In the genomic region with DNA sequence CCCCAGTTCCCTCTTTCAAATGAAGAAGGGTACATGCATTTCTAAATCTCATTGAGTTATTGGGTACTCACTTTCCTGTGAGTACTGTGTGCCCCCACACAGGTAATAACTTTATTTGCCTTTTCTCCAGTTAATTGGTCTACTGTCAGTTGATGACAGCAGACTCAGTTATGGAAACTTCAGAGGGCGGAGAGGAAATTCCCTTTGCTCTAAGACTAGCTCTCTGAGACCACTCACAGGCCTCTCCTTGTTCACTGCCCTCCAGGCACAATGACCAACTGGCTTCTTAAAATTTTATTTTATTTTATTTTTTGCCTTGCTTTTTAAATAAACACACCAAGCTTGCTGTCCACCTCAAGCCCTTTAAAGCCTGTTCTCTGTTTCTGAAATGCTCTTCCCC, we compare ENCODE assay signal across 18 cellular contexts.
A peak's percentile ranks its signal among the peaks of the same experiment; 100 is the strongest.
DNase-seq lines count a peak whose midpoint lies in the region; ATAC-seq, FAIRE-seq and TF ChIP-seq lines count a peak whose summit lies in the region.
"Had no signal": no experiment of that assay in that cellular context is flagged by ENCODE, and none has a peak within 500 bp of the region (broad histone marks: within the 10 kb centered on the region; RNA-seq: fewer than 3 reads in every experiment).

No MANE protein-coding gene starts in this region.

- peaks cover 8% of the 10 kb centered on the region for H3K9me3 Mint-ChIP-seq in activated CD8-positive, alpha-beta T cell treated with anti-CD3 and anti-CD28 coated beads for 36 hours
- H3K9me3 Mint-ChIP-seq in activated CD8-positive, alpha-beta T cell treated with anti-CD3 and anti-CD28 coated beads, Interleukin-2, amount 10 ng/mL, durations not matched to agents 7 days and 5 days (ENCODE audit: insufficient read depth), result peaks cover 7% of the 10 kb centered on the region
- peaks cover 7% of the 10 kb centered on the region for H3K9me3 Mint-ChIP-seq in activated T-helper 1 cell treated with anti-CD3 and anti-CD28 coated beads, Interleukin-12 subunit alpha, Interleukin-12 subunit beta, Interleukin-2, Interleukin-4 antibody, amounts not matched to agents 30 ng/mL and 10 ng/mL and 1 ng/mL, durations not matched to agents 14 hours and 24 hours and 36 hours
- H3K9me3 Mint-ChIP-seq in progenitor cell of endocrine pancreas (ENCODE audit: low read depth), result peaks cover 7% of the 10 kb centered on the region

- peak; percentile 31 for DNase-seq in activated CD8-positive, alpha-beta T cell treated with anti-CD3 and anti-CD28 coated beads for 36 hours
- DNase-seq in activated CD8-positive, alpha-beta T cell treated with anti-CD3 and anti-CD28 coated beads, Interleukin-2, amount 10 ng/mL, durations not matched to agents 7 days and 5 days, result no peak
- DNase-seq in activated T-helper 1 cell treated with anti-CD3 and anti-CD28 coated beads, Interleukin-12 subunit alpha, Interleukin-12 subunit beta, Interleukin-2, Interleukin-4 antibody, amounts not matched to agents 30 ng/mL and 10 ng/mL and 1 ng/mL, durations not matched to agents 14 hours and 24 hours and 36 hours (ENCODE audit: low spot score), result no peak
- DNase-seq in GM12878 (ENCODE audit: low read depth, low spot score), result no peak
- no peak for DNase-seq in progenitor cell of endocrine pancreas (ENCODE audit: low spot score, unreplicated experiment)
- DNase-seq in esophagus squamous epithelium (lab: John Stamatoyannopoulos, UW), result no peak
- no peak for DNase-seq in NCI-H2081 treated with DMSO at 0.1 percent for 48 hours (lab: John Stamatoyannopoulos, UW)
- DNase-seq: C1 segment of cervical spinal cord; Calu3; CD4-positive, alpha-beta T cell; DMS79; GOT3; H9 had no signal

- TF ChIP-seq POLR2A in GM12878 (IDR thresholded peaks at IDR 0.05; ENCODE audit: low read depth, low read length) (no peak), esophagus squamous epithelium (IDR thresholded peaks at IDR 0.05) (no peak)

- POLR2A ChIA-PET in activated CD8-positive, alpha-beta T cell treated with anti-CD3 and anti-CD28 coated beads for 36 hours (lab: Charles Lee), result interaction anchor here (1.3 to 1.4 kb wide), 2 partner anchors 11 to 51 kb away, joined by 3 to 4 read pairs; no protein-coding TSS in a partner anchor
- POLR2A ChIA-PET in activated CD8-positive, alpha-beta T cell treated with anti-CD3 and anti-CD28 coated beads, Interleukin-2, amount 10 ng/mL, durations not matched to agents 7 days and 5 days (lab: Charles Lee), result no interaction called here
- POLR2A ChIA-PET in GM12878 (lab: Charles Lee), result interaction anchor here (1.2 to 5.7 kb wide), 4 partner anchors 9 to 25 kb away, joined by 3 to 27 read pairs (median 8); no protein-coding TSS in a partner anchor

- peaks cover 23% of the 10 kb centered on the region for H3K36me3 Mint-ChIP-seq in activated CD8-positive, alpha-beta T cell treated with anti-CD3 and anti-CD28 coated beads for 36 hours (ENCODE audit: low read depth)
- H3K36me3 Mint-ChIP-seq in activated CD8-positive, alpha-beta T cell treated with anti-CD3 and anti-CD28 coated beads, Interleukin-2, amount 10 ng/mL, durations not matched to agents 7 days and 5 days (ENCODE audit: low read depth), result peaks cover 24% of the 10 kb centered on the region
- peaks cover 20% of the 10 kb centered on the region for H3K36me3 Mint-ChIP-seq in activated T-helper 1 cell treated with anti-CD3 and anti-CD28 coated beads, Interleukin-12 subunit alpha, Interleukin-12 subunit beta, Interleukin-2, Interleukin-4 antibody, amounts not matched to agents 30 ng/mL and 10 ng/mL and 1 ng/mL, durations not matched to agents 14 hours and 24 hours and 36 hours (ENCODE audit: low read depth)
- H3K36me3 Mint-ChIP-seq in progenitor cell of endocrine pancreas (ENCODE audit: insufficient read depth), result peaks cover 11% of the 10 kb centered on the region

- intact Hi-C loops in activated CD8-positive, alpha-beta T cell treated with anti-CD3 and anti-CD28 coated beads for 36 hours (cut with micrococcal nuclease), result no loop called here
- intact Hi-C loops in activated T-helper 1 cell treated with anti-CD3 and anti-CD28 coated beads, Interleukin-12 subunit alpha, Interleukin-12 subunit beta, Interleukin-2, Interleukin-4 antibody, amounts not matched to agents 30 ng/mL and 10 ng/mL and 1 ng/mL, durations not matched to agents 14 hours and 24 hours and 36 hours (cut with micrococcal nuclease), result loop anchor here (2.0 to 10.0 kb wide), 6 partner anchors 67 to 487 kb away; partner anchors contain the start of gene ELMO1
- intact Hi-C loops in GM12878 (cut with micrococcal nuclease; ENCODE audit: unreplicated experiment) (no loop called here), esophagus squamous epithelium (cut with DNase I) (no loop called here)

- no peak overlapping the region for H2AFZ ChIP-seq in GM12878 (ENCODE audit: control insufficient read depth, low read depth, low read length)

- H3K27me3 Mint-ChIP-seq in activated CD8-positive, alpha-beta T cell treated with anti-CD3 and anti-CD28 coated beads for 36 hours, result no peaks in the 10 kb centered on the region
- no peaks in the 10 kb centered on the region for H3K27me3 Mint-ChIP-seq in activated CD8-positive, alpha-beta T cell treated with anti-CD3 and anti-CD28 coated beads, Interleukin-2, amount 10 ng/mL, durations not matched to agents 7 days and 5 days (ENCODE audit: low read depth)
- no peaks in the 10 kb centered on the region for H3K27me3 Mint-ChIP-seq in activated T-helper 1 cell treated with anti-CD3 and anti-CD28 coated beads, Interleukin-12 subunit alpha, Interleukin-12 subunit beta, Interleukin-2, Interleukin-4 antibody, amounts not matched to agents 30 ng/mL and 10 ng/mL and 1 ng/mL, durations not matched to agents 14 hours and 24 hours and 36 hours (ENCODE audit: insufficient read depth)
- H3K27me3 Mint-ChIP-seq in progenitor cell of endocrine pancreas, result no peaks in the 10 kb centered on the region
- H3K27me3 Mint-ChIP-seq: B cell; CD4-positive, alpha-beta T cell had no signal

- H3K27ac Mint-ChIP-seq in activated CD8-positive, alpha-beta T cell treated with anti-CD3 and anti-CD28 coated beads for 36 hours, result no peak overlapping the region
- H3K27ac Mint-ChIP-seq in activated CD8-positive, alpha-beta T cell treated with anti-CD3 and anti-CD28 coated beads, Interleukin-2, amount 10 ng/mL, durations not matched to agents 7 days and 5 days, result no peak overlapping the region
- H3K27ac Mint-ChIP-seq in activated T-helper 1 cell treated with anti-CD3 and anti-CD28 coated beads, Interleukin-12 subunit alpha, Interleukin-12 subunit beta, Interleukin-2, Interleukin-4 antibody, amounts not matched to agents 30 ng/mL and 10 ng/mL and 1 ng/mL, durations not matched to agents 14 hours and 24 hours and 36 hours, result peak overlapping the region; percentile 66
- H3K27ac Mint-ChIP-seq in progenitor cell of endocrine pancreas, result peak overlapping the region; percentile 57
- H3K27ac Mint-ChIP-seq: B cell; CD4-positive, alpha-beta T cell had no signal

- RAD21 ChIA-PET in GM12878 (lab: Charles Lee; ENCODE audit: unreplicated experiment), result interaction anchor here (1.0 to 3.2 kb wide), 7 partner anchors 9 to 93 kb away, joined by 3 to 22 read pairs (median 3); no protein-coding TSS in a partner anchor

- H3K9me3 ChIP-seq in GM12878 (replicated peaks; ENCODE audit: control insufficient read depth, insufficient read depth, low read length), result no peaks in the 10 kb centered on the region; the same call in 2 of the 3 replicates
- no peaks in the 10 kb centered on the region for H3K9me3 ChIP-seq in esophagus squamous epithelium

- FAIRE-seq in GM12878 (lab: Jason Lieb, UNC), result no peak
- FAIRE-seq: A204.1, GM12891, HTR-8/SVneo had no signal

- H3K36me3 ChIP-seq in GM12878 (ENCODE audit: control insufficient read depth in 2 of 2, insufficient read depth in 2 of 2, low read length in 1 of 2), result no peaks in the 10 kb centered on the region
- no peaks in the 10 kb centered on the region for H3K36me3 ChIP-seq in esophagus squamous epithelium

- SMC1A ChIA-PET in GM12878 (lab: Charles Lee; ENCODE audit: uncharacterized antibody, unreplicated experiment), result interaction anchor here (0.8 to 6.9 kb wide), 7 partner anchors 8 to 375 kb away, joined by 3 to 92 read pairs (median 7); no protein-coding TSS in a partner anchor

- no peak overlapping the region for H3K4me3 Mint-ChIP-seq in activated CD8-positive, alpha-beta T cell treated with anti-CD3 and anti-CD28 coated beads for 36 hours
- no peak overlapping the region for H3K4me3 Mint-ChIP-seq in activated CD8-positive, alpha-beta T cell treated with anti-CD3 and anti-CD28 coated beads, Interleukin-2, amount 10 ng/mL, durations not matched to agents 7 days and 5 days
- no peak overlapping the region for H3K4me3 Mint-ChIP-seq in activated T-helper 1 cell treated with anti-CD3 and anti-CD28 coated beads, Interleukin-12 subunit alpha, Interleukin-12 subunit beta, Interleukin-2, Interleukin-4 antibody, amounts not matched to agents 30 ng/mL and 10 ng/mL and 1 ng/mL, durations not matched to agents 14 hours and 24 hours and 36 hours
- no peak overlapping the region for H3K4me3 Mint-ChIP-seq in progenitor cell of endocrine pancreas (ENCODE audit: low read depth)
- H3K4me3 Mint-ChIP-seq: B cell; CD4-positive, alpha-beta T cell; H9 had no signal

- peaks cover 40% of the 10 kb centered on the region for H3K4me1 Mint-ChIP-seq in activated CD8-positive, alpha-beta T cell treated with anti-CD3 and anti-CD28 coated beads for 36 hours (ENCODE audit: low read depth)
- H3K4me1 Mint-ChIP-seq in activated CD8-positive, alpha-beta T cell treated with anti-CD3 and anti-CD28 coated beads, Interleukin-2, amount 10 ng/mL, durations not matched to agents 7 days and 5 days (ENCODE audit: low read depth), result peaks cover 15% of the 10 kb centered on the region
- peaks cover 39% of the 10 kb centered on the region for H3K4me1 Mint-ChIP-seq in activated T-helper 1 cell treated with anti-CD3 and anti-CD28 coated beads, Interleukin-12 subunit alpha, Interleukin-12 subunit beta, Interleukin-2, Interleukin-4 antibody, amounts not matched to agents 30 ng/mL and 10 ng/mL and 1 ng/mL, durations not matched to agents 14 hours and 24 hours and 36 hours (ENCODE audit: low read depth)
- H3K4me1 Mint-ChIP-seq in progenitor cell of endocrine pancreas (ENCODE audit: low read depth), result peaks cover 24% of the 10 kb centered on the region

- H3K4me2 ChIP-seq in GM12878 (ENCODE audit: control insufficient read depth, insufficient read depth), result no peak overlapping the region

- no peak for TF ChIP-seq CTCF in activated CD8-positive, alpha-beta T cell treated with anti-CD3 and anti-CD28 coated beads for 36 hours (IDR thresholded peaks at IDR 0.05)
- TF ChIP-seq CTCF in GM12878 (IDR thresholded peaks at IDR 0.05 in 2 of 3, conservative IDR thresholded peaks at IDR 0.05 in 1 of 3; ENCODE audit: control insufficient read depth in 2 of 3, extremely low read depth in 1 of 3, insufficient read depth in 1 of 3, low read depth in 3 of 3, low read length in 3 of 3) (no peak), progenitor cell of endocrine pancreas (IDR thresholded peaks at IDR 0.05; ENCODE audit: unreplicated experiment) (no peak), esophagus squamous epithelium (IDR thresholded peaks at IDR 0.05) (no peak)

- no peak overlapping the region for H3K4me3 ChIP-seq in GM12878
- H3K4me3 ChIP-seq in esophagus squamous epithelium, result no peak overlapping the region

- ATAC-seq in activated CD8-positive, alpha-beta T cell treated with anti-CD3 and anti-CD28 coated beads for 36 hours, result peak; percentile 37
- no peak for ATAC-seq in activated CD8-positive, alpha-beta T cell treated with anti-CD3 and anti-CD28 coated beads, Interleukin-2, amount 10 ng/mL, durations not matched to agents 7 days and 5 days
- ATAC-seq in GM12878, result peak; percentile 54
- no peak for ATAC-seq in HG02588 (IDR thresholded peaks at IDR 0.05; ENCODE audit: unreplicated experiment)

- H3K9ac ChIP-seq in GM12878 (ENCODE audit: control insufficient read depth, insufficient read depth, low read length), result no peak overlapping the region

- CTCF ChIA-PET in activated CD8-positive, alpha-beta T cell treated with anti-CD3 and anti-CD28 coated beads for 36 hours (lab: Charles Lee), result interaction anchor here (1.1 to 1.5 kb wide), 6 partner anchors 10 to 222 kb away, joined by 3 to 5 read pairs (median 3); no protein-coding TSS in a partner anchor
- CTCF ChIA-PET in activated CD8-positive, alpha-beta T cell treated with anti-CD3 and anti-CD28 coated beads, Interleukin-2, amount 10 ng/mL, durations not matched to agents 7 days and 5 days (lab: Charles Lee), result interaction anchor here (1.7 kb wide), 1 partner anchor 11 kb away, joined by 8 read pairs; no protein-coding TSS in a partner anchor
- CTCF ChIA-PET in GM12878 (lab: Yijun Ruan, JAX), result interaction anchor here (0.7 to 2.1 kb wide), 8 partner anchors 11 to 291 kb away, joined by 3 to 7 read pairs (median 5); no protein-coding TSS in a partner anchor

- WGBS in GM12878 (ENCODE audit: insufficient coverage, insufficient replicate concordance, low lambda C conversion rate, missing lambda C conversion rate), result 100% methylated on average over 1 of the region's 1 CpG
- WGBS in esophagus squamous epithelium, 2 donors, result 94 to 100% methylated on average over 1 of the region's 1 CpG

- in situ Hi-C loops in GM12878 (cut with MboI), result no loop called here

- H3K27ac ChIP-seq in GM12878 (ENCODE audit: control insufficient read depth, insufficient read depth), result no peak overlapping the region
- no peak overlapping the region for H3K27ac ChIP-seq in esophagus squamous epithelium

- H3K79me2 ChIP-seq in GM12878 (ENCODE audit: control insufficient read depth, insufficient read depth, low read length), result no peaks in the 10 kb centered on the region

- H4K20me1 ChIP-seq in GM12878 (ENCODE audit: control insufficient read depth, insufficient read depth), result no peaks in the 10 kb centered on the region

- peaks cover 26% of the 10 kb centered on the region for H3K4me1 ChIP-seq in GM12878 (ENCODE audit: control insufficient read depth, insufficient read depth, low read length)
- no peaks in the 10 kb centered on the region for H3K4me1 ChIP-seq in esophagus squamous epithelium

- no TSS peak for BruUV-seq in GM12878 (replicated peaks; lab: Mats Ljungman, UMichigan)

- no peaks in the 10 kb centered on the region for H3K27me3 ChIP-seq in GM12878 (replicated peaks in 1 of 2; ENCODE audit: control insufficient read depth in 2 of 2, insufficient read depth in 2 of 2, low read length in 1 of 2)
- H3K27me3 ChIP-seq in esophagus squamous epithelium, result no peaks in the 10 kb centered on the region

- peak; percentile 28; the same call in 1 of the 2 replicates for TF ChIP-seq RAD21 in GM12878 (IDR thresholded peaks at IDR 0.05; ENCODE audit: insufficient read depth, low read depth, low read length)

- no peak for TF ChIP-seq EP300 in GM12878 (IDR thresholded peaks at IDR 0.05; ENCODE audit: borderline replicate concordance in 1 of 2, control insufficient read depth in 1 of 2, low read depth in 2 of 2, low read length in 2 of 2)

Comparison
In these comparisons a context has a peak if more than half of its experiments do, and no peak if none do; other contexts are left out.
1. ATAC-seq: peak in activated CD8-positive, alpha-beta T cell treated with anti-CD3 and anti-CD28 coated beads for 36 hours (single experiment) and GM12878 (single experiment); none in activated CD8-positive, alpha-beta T cell treated with anti-CD3 and anti-CD28 coated beads, Interleukin-2, amount 10 ng/mL, durations not matched to agents 7 days and 5 days (single experiment) and HG02588 (single experiment).
2. H3K27ac Mint-ChIP-seq: peak in activated T-helper 1 cell treated with anti-CD3 and anti-CD28 coated beads, Interleukin-12 subunit alpha, Interleukin-12 subunit beta, Interleukin-2, Interleukin-4 antibody, amounts not matched to agents 30 ng/mL and 10 ng/mL and 1 ng/mL, durations not matched to agents 14 hours and 24 hours and 36 hours (single experiment) and progenitor cell of endocrine pancreas (single experiment); none in activated CD8-positive, alpha-beta T cell treated with anti-CD3 and anti-CD28 coated beads for 36 hours (single experiment) and activated CD8-positive, alpha-beta T cell treated with anti-CD3 and anti-CD28 coated beads, Interleukin-2, amount 10 ng/mL, durations not matched to agents 7 days and 5 days (single experiment).